In the genomic region with DNA sequence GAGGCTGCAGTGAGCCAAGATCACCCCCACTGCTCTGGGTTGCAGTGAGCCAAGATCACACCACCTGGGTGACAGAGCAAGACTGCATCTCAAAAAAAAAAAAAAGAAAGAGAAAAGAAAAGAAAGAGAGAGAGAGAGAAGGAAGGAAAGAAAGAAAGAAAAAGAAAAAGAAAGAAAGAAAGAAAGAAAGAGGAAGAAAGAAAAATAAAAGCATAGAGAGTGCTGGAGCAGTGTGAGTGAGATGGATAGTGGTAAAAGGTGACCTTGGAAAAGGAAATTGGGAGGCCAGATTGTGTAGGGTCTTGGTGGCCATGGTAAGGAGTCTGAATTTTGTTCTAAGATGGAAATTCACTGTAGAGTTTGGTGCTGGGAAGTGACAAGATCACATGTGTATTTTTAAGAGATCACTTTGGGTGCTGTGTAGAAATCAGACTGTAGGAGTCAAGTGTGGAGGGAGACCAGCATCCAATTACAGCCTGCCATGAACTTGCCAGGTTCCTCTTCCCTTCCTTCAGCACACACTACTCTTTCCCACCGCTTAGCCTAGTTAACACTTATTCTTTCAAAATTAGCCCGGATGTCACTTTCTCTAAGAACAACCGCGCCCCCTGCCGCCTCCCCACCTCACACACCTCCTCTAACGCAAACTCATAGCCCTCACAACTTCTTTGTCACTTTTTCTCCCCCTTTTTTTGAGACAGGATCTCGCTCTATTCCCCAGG, we compare ENCODE assay signal across 8 cellular contexts. TPM values are rescaled to one million over a fixed set of nuclear protein-coding genes. Genes with fewer than 3 reads are reported as not detected.
DNase-seq lines count a peak whose midpoint lies in the region; ATAC-seq, FAIRE-seq and TF ChIP-seq lines count a peak whose summit lies in the region.

No MANE protein-coding gene starts in this region.

- H3K27me3 Mint-ChIP-seq in activated naive CD4-positive, alpha-beta T cell treated with anti-CD3 and anti-CD28 coated beads for 36 hours (ENCODE audit: low read depth) = no peaks in the 10 kb centered on the region
- peaks cover 16% of the 10 kb centered on the region for H3K27me3 Mint-ChIP-seq in glutamatergic neuron (ENCODE audit: unreplicated experiment)

- no peak for ATAC-seq in GM21526 (IDR thresholded peaks at IDR 0.05; ENCODE audit: low FRiP score, unreplicated experiment)

- peak; percentile 52 for DNase-seq in GM12892 (ENCODE audit: insufficient read length)
- DNase-seq in MV-4-11 (lab: John Stamatoyannopoulos, UW) = peak; percentile 87
- peak; percentile 99 for DNase-seq in SIG-M5 treated with dmso at 0.1 percent for 504 hours (lab: John Stamatoyannopoulos, UW; ENCODE audit: unreplicated experiment)
- peak; percentile 93 for DNase-seq in activated naive CD4-positive, alpha-beta T cell treated with anti-CD3 and anti-CD28 coated beads for 36 hours
- DNase-seq in glutamatergic neuron = peak; percentile 73
- DNase-seq in osteoblast (ENCODE audit: insufficient read length, low spot score, missing footprints) = peak; percentile 78

- peak overlapping the region; percentile 91 for H3K4me2 ChIP-seq in osteoblast (ENCODE audit: insufficient read depth, low read length)

- peaks cover 31% of the 10 kb centered on the region for H3K4me1 Mint-ChIP-seq in activated naive CD4-positive, alpha-beta T cell treated with anti-CD3 and anti-CD28 coated beads for 36 hours (ENCODE audit: low read depth)
- H3K4me1 Mint-ChIP-seq in glutamatergic neuron (ENCODE audit: low read depth, unreplicated experiment) = peaks cover 9% of the 10 kb centered on the region

- H4K20me1 ChIP-seq in osteoblast (ENCODE audit: insufficient read depth, low read length) = peaks cover 2% of the 10 kb centered on the region

- CTCF ChIA-PET in activated naive CD4-positive, alpha-beta T cell treated with anti-CD3 and anti-CD28 coated beads for 36 hours (lab: Charles Lee) = interaction anchor here (0.7 to 5.4 kb wide), 10 partner anchors 10 to 54 kb away, joined by 3 to 57 read pairs (median 8); a partner anchor contains a TSS

- H3K27me3 ChIP-seq in osteoblast (ENCODE audit: insufficient read depth, low read length) = no peaks in the 10 kb centered on the region

- H3K9me3 ChIP-seq in osteoblast (ENCODE audit: low read depth, low read length) = no peaks in the 10 kb centered on the region

- H3K79me2 ChIP-seq in osteoblast (ENCODE audit: insufficient read depth, low read length) = peaks cover 16% of the 10 kb centered on the region

- FAIRE-seq in GM12892 (lab: Jason Lieb, UNC) = peak; percentile 40

- TF ChIP-seq CTCF in glutamatergic neuron (IDR thresholded peaks at IDR 0.05; ENCODE audit: partially characterized antibody, unreplicated experiment) (peak; percentile 23), osteoblast (IDR thresholded peaks at IDR 0.05; ENCODE audit: extremely low read depth, low read depth, low read length) (peak; percentile 61)

- H3K4me3 Mint-ChIP-seq in activated naive CD4-positive, alpha-beta T cell treated with anti-CD3 and anti-CD28 coated beads for 36 hours = peak overlapping the region; percentile 89
- peak overlapping the region; percentile 96 for H3K4me3 Mint-ChIP-seq in glutamatergic neuron (ENCODE audit: unreplicated experiment)

- peaks cover 37% of the 10 kb centered on the region for H3K4me1 ChIP-seq in osteoblast (ENCODE audit: insufficient read depth, low read length)

- intact Hi-C loops in activated naive CD4-positive, alpha-beta T cell treated with anti-CD3 and anti-CD28 coated beads for 36 hours (cut with micrococcal nuclease) = loop anchor here (1.0 kb wide), 3 partner anchors 19 to 140 kb away; a partner anchor contains a TSS

- no peaks in the 10 kb centered on the region for H3K9me3 Mint-ChIP-seq in activated naive CD4-positive, alpha-beta T cell treated with anti-CD3 and anti-CD28 coated beads for 36 hours
- H3K9me3 Mint-ChIP-seq in glutamatergic neuron (ENCODE audit: unreplicated experiment) = peaks cover 19% of the 10 kb centered on the region

- no peak for TF ChIP-seq POLR2A in GM12892 (IDR thresholded peaks at IDR 0.05; ENCODE audit: low read depth, low read length)

- H3K27ac ChIP-seq in osteoblast (ENCODE audit: low read depth, low read length) (peak overlapping the region; percentile 89), temporal lobe (ENCODE audit: low read depth, low read length) (peak overlapping the region; percentile 84)

- H3K4me3 ChIP-seq in osteoblast (ENCODE audit: insufficient read depth, low read length) = peak overlapping the region; percentile 82

- H3K36me3 Mint-ChIP-seq in activated naive CD4-positive, alpha-beta T cell treated with anti-CD3 and anti-CD28 coated beads for 36 hours (ENCODE audit: low read depth) = peaks cover 13% of the 10 kb centered on the region
- no peaks in the 10 kb centered on the region for H3K36me3 Mint-ChIP-seq in glutamatergic neuron (ENCODE audit: unreplicated experiment)

- peak overlapping the region; percentile 73 for H2AFZ ChIP-seq in osteoblast (ENCODE audit: low read length)

- H3K27ac Mint-ChIP-seq in activated naive CD4-positive, alpha-beta T cell treated with anti-CD3 and anti-CD28 coated beads for 36 hours = peak overlapping the region; percentile 96
- H3K27ac Mint-ChIP-seq in glutamatergic neuron (ENCODE audit: unreplicated experiment) = peak overlapping the region; percentile 99

- H3K36me3 ChIP-seq in osteoblast (ENCODE audit: insufficient read depth, low read length) = no peaks in the 10 kb centered on the region

RNA-seq across cellular contexts. Expression of a gene that starts 17.9 kb away (rescaled TPM):
- polyA plus RNA-seq in GM12892 (2012; ENCODE audit: missing spikeins) = 36.4 TPM
- total RNA-seq in activated naive CD4-positive, alpha-beta T cell treated with anti-CD3 and anti-CD28 coated beads for 36 hours = 10 to 100 TPM; 46.8 to 47.4 TPM
- 26.1 TPM for total RNA-seq in glutamatergic neuron (ENCODE audit: unreplicated experiment)
- 37.4 and 42.7 TPM in 2 replicates for total RNA-seq in osteoblast
- 14.0 TPM for total RNA-seq in temporal lobe

RNA-seq across cellular contexts. Expression of a gene that starts 18.7 kb away (rescaled TPM):
- 7.3 TPM for polyA plus RNA-seq in GM12892 (2012; ENCODE audit: missing spikeins)
- 10 to 100 TPM; 15.4 to 15.7 TPM for total RNA-seq in activated naive CD4-positive, alpha-beta T cell treated with anti-CD3 and anti-CD28 coated beads for 36 hours
- total RNA-seq in glutamatergic neuron (ENCODE audit: unreplicated experiment) = 377 TPM
- total RNA-seq in osteoblast = 61.9 and 66.6 TPM in 2 replicates
- total RNA-seq in temporal lobe = 4.7 TPM

RNA-seq across cellular contexts. Expression of a gene that starts 28.9 kb away (rescaled TPM):
- polyA plus RNA-seq in GM12892 (2012; ENCODE audit: missing spikeins) = 6.4 TPM
- total RNA-seq in activated naive CD4-positive, alpha-beta T cell treated with anti-CD3 and anti-CD28 coated beads for 36 hours = 10 to 100 TPM; 32.1 to 32.8 TPM
- total RNA-seq in glutamatergic neuron (ENCODE audit: unreplicated experiment) = 51.2 TPM
- 6.5 and 7.7 TPM in 2 replicates for total RNA-seq in osteoblast
- 4.4 TPM for total RNA-seq in temporal lobe

RNA-seq across cellular contexts. Expression of a gene that starts 35.8 kb away (rescaled TPM):
- polyA plus RNA-seq in GM12892 (2012; ENCODE audit: missing spikeins) = 32.2 TPM
- 10 to 100 TPM; 80.3 to 82.9 TPM for total RNA-seq in activated naive CD4-positive, alpha-beta T cell treated with anti-CD3 and anti-CD28 coated beads for 36 hours
- total RNA-seq in glutamatergic neuron (ENCODE audit: unreplicated experiment) (65.8 TPM), osteoblast (35.9 and 41.3 TPM in 2 replicates), temporal lobe (18.9 TPM)

RNA-seq across cellular contexts. Expression of a gene that starts 47.0 kb away (rescaled TPM):
- polyA plus RNA-seq in GM12892 (2012; ENCODE audit: missing spikeins) = 54.9 TPM
- total RNA-seq in activated naive CD4-positive, alpha-beta T cell treated with anti-CD3 and anti-CD28 coated beads for 36 hours = 10 to 100 TPM; 52.6 to 54.5 TPM
- total RNA-seq in glutamatergic neuron (ENCODE audit: unreplicated experiment) (74.8 TPM), osteoblast (17.4 and 19.7 TPM in 2 replicates), temporal lobe (15.0 TPM)
